28 cellular contexts compared by ENCODE assay signal in genomic region chr17:68587847-68588246, GRCh38. TPM values are rescaled to one million over a fixed set of nuclear protein-coding genes. Genes with fewer than 3 reads are reported as not detected.
DNase-seq lines count a peak whose midpoint lies in the region; ATAC-seq and TF ChIP-seq lines count a peak whose summit lies in the region.
"Had no signal": no experiment of that assay in that cellular context is flagged by ENCODE, and none has a peak within 500 bp of the region (broad histone marks: within the 10 kb centered on the region; RNA-seq: fewer than 3 reads in every experiment).

No MANE protein-coding gene starts in this region.

- intact Hi-C loops in activated T-helper 2 cell treated with anti-CD3 and anti-CD28 coated beads, Interferon-gamma antibody, Interleukin-2, Interleukin-4, amounts not matched to agents 10 μg/mL and 5 μg/mL and 100 μg/mL, durations not matched to agents 14 hours and 24 hours and 36 hours (cut with micrococcal nuclease), result no loop called here

- H3K27ac ChIP-seq in caudate nucleus (ENCODE audit: low read depth, low read length), result peak overlapping the region; percentile 46
- H3K27ac ChIP-seq: C4-2B, SJSA1 had no signal

- H3K9me3 Mint-ChIP-seq in activated T-helper 2 cell treated with anti-CD3 and anti-CD28 coated beads, Interferon-gamma antibody, Interleukin-2, Interleukin-4, amounts not matched to agents 10 μg/mL and 5 μg/mL and 100 μg/mL, durations not matched to agents 14 hours and 24 hours and 36 hours, result no peaks in the 10 kb centered on the region

- TF ChIP-seq CTCF in fibroblast of the aortic adventitia (IDR thresholded peaks at IDR 0.05; ENCODE audit: insufficient read depth, low read length), result no peak

- H3K4me3 ChIP-seq in fibroblast of the aortic adventitia (ENCODE audit: low read depth, low read length), result no peak overlapping the region
- H3K4me3 ChIP-seq: GM23338, SJSA1 had no signal

- no peaks in the 10 kb centered on the region for H3K4me1 Mint-ChIP-seq in activated T-helper 2 cell treated with anti-CD3 and anti-CD28 coated beads, Interferon-gamma antibody, Interleukin-2, Interleukin-4, amounts not matched to agents 10 μg/mL and 5 μg/mL and 100 μg/mL, durations not matched to agents 14 hours and 24 hours and 36 hours (ENCODE audit: low read depth)
- H3K4me1 Mint-ChIP-seq: B cell, GM23338 had no signal

- H3K27me3 Mint-ChIP-seq in activated T-helper 2 cell treated with anti-CD3 and anti-CD28 coated beads, Interferon-gamma antibody, Interleukin-2, Interleukin-4, amounts not matched to agents 10 μg/mL and 5 μg/mL and 100 μg/mL, durations not matched to agents 14 hours and 24 hours and 36 hours (ENCODE audit: low read depth), result peaks cover 17% of the 10 kb centered on the region

- H3K27ac Mint-ChIP-seq in activated T-helper 2 cell treated with anti-CD3 and anti-CD28 coated beads, Interferon-gamma antibody, Interleukin-2, Interleukin-4, amounts not matched to agents 10 μg/mL and 5 μg/mL and 100 μg/mL, durations not matched to agents 14 hours and 24 hours and 36 hours, result no peak overlapping the region
- H3K27ac Mint-ChIP-seq: B cell; CD8-positive, alpha-beta T cell; GM23338; H9 had no signal

- ATAC-seq in left lobe of liver, result no peak
- ATAC-seq: CD8-positive, alpha-beta T cell; GM23338 had no signal

- H3K36me3 Mint-ChIP-seq in activated T-helper 2 cell treated with anti-CD3 and anti-CD28 coated beads, Interferon-gamma antibody, Interleukin-2, Interleukin-4, amounts not matched to agents 10 μg/mL and 5 μg/mL and 100 μg/mL, durations not matched to agents 14 hours and 24 hours and 36 hours (ENCODE audit: low read depth), result no peaks in the 10 kb centered on the region
- H3K36me3 Mint-ChIP-seq: CD8-positive, alpha-beta T cell had no signal

- DNase-seq in caudate nucleus (lab: John Stamatoyannopoulos, UW) (no peak), fibroblast of the aortic adventitia (ENCODE audit: low read depth) (peak; percentile 68), putamen (ENCODE audit: low spot score) (peak; percentile 27), left lobe of liver (ENCODE audit: low spot score) (no peak), NCI-H226 (no peak), NCI-H2081 treated with DMSO at 0.1 percent for 48 hours (lab: John Stamatoyannopoulos, UW) (no peak)
- no peak for DNase-seq in activated T-helper 2 cell treated with anti-CD3 and anti-CD28 coated beads, Interferon-gamma antibody, Interleukin-2, Interleukin-4, amounts not matched to agents 10 μg/mL and 5 μg/mL and 100 μg/mL, durations not matched to agents 14 hours and 24 hours and 36 hours (ENCODE audit: low spot score)
- DNase-seq: Caco-2; CD8-positive, alpha-beta T cell; DMS 273 treated with DMSO at 0.1 percent for 48 hours; DMS79 treated with DMSO at 0.1 percent for 48 hours; GF-D8; KBM-7; MV-4-11; NCI-H1105; NCI-H1436 treated with DMSO at 0.1 percent for 48 hours; NCI-H2029; NCI-H526 treated with DMSO at 0.1 percent for 48 hours; Right ventricle myocardium superior; RPMI8226 had no signal

- no peak overlapping the region for H3K4me3 Mint-ChIP-seq in activated T-helper 2 cell treated with anti-CD3 and anti-CD28 coated beads, Interferon-gamma antibody, Interleukin-2, Interleukin-4, amounts not matched to agents 10 μg/mL and 5 μg/mL and 100 μg/mL, durations not matched to agents 14 hours and 24 hours and 36 hours (ENCODE audit: low read depth)
- H3K4me3 Mint-ChIP-seq: B cell; CD8-positive, alpha-beta T cell; GM23338; H9 had no signal

RNA-seq across cellular contexts. Expression of gene FAM20A, which starts 13.3 kb away (rescaled TPM):
- total RNA-seq in fibroblast of the aortic adventitia (ENCODE audit: low replicate concordance) (10.5 and 37.0 TPM in 2 replicates), left lobe of liver (52.4 TPM)
- not detected in 2 replicates for total RNA-seq in activated T-helper 2 cell treated with anti-CD3 and anti-CD28 coated beads, Interferon-gamma antibody, Interleukin-2, Interleukin-4, amounts not matched to agents 10 μg/mL and 5 μg/mL and 100 μg/mL, durations not matched to agents 14 hours and 24 hours and 36 hours
- total RNA-seq: A673; B cell; CD8-positive, alpha-beta T cell; LHCN-M2; MCF 10A; SJSA1 had no signal

Comparison
In these comparisons a context has a peak if more than half of its experiments do, and no peak if none do; other contexts are left out.
1. DNase-seq: peak in fibroblast of the aortic adventitia (single experiment) and putamen (single experiment); none in caudate nucleus (0 of 61), left lobe of liver (single experiment), NCI-H226 (single experiment), activated T-helper 2 cell treated with anti-CD3 and anti-CD28 coated beads, Interferon-gamma antibody, Interleukin-2, Interleukin-4, amounts not matched to agents 10 μg/mL and 5 μg/mL and 100 μg/mL, durations not matched to agents 14 hours and 24 hours and 36 hours (single experiment) and NCI-H2081 treated with DMSO at 0.1 percent for 48 hours (single experiment).
2. RNA of gene FAM20A, which starts 13.3 kb away (total RNA-seq): 52.4 TPM in left lobe of liver (single experiment) and 10.5 to 37.0 TPM in fibroblast of the aortic adventitia; not detected in activated T-helper 2 cell treated with anti-CD3 and anti-CD28 coated beads, Interferon-gamma antibody, Interleukin-2, Interleukin-4, amounts not matched to agents 10 μg/mL and 5 μg/mL and 100 μg/mL, durations not matched to agents 14 hours and 24 hours and 36 hours; every median in the first group is over 10 times any median in the second.